9 cellular contexts compared by ENCODE assay signal in the genomic region with DNA sequence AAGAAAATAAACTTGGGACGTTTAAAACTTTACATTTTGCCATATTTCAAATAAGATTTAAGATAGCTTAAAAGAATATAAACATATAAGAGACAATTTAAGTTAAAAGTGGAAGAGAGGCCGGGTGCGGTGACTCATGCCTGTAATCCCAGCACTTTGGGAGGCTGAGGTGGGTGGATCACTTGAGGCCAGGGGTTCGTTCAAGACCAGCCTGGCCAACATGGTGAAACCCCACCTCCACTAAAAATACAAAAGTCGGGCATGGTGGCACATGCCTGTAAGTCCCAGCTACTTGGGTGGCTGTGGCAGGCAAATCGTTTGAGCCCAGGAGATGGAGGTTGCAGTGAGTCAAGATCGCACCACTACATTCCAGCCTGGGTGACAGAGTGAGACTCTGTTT. TPM values are rescaled to one million over a fixed set of nuclear protein-coding genes. Genes with fewer than 3 reads are reported as not detected.
"Had no signal": no experiment of that assay in that cellular context is flagged by ENCODE, and none has a peak within 500 bp of the region (broad histone marks: within the 10 kb centered on the region; RNA-seq: fewer than 3 reads in every experiment).

No MANE protein-coding gene starts in this region.

RNA-seq across cellular contexts. Expression of gene IL12B, which starts 29.6 kb away (rescaled TPM):
- total RNA-seq: K562; LHCN-M2; PC-9; Peyer's patch; Right ventricle myocardium inferior; RPMI7951; SJCRH30; T-helper 1 cell treated with Interleukin-12 subunit alpha and Interleukin-12 subunit beta and Interleukin-4 antibody, amounts not matched to agents 30 ng/mL and 1 ng/mL, for 36 hours had no signal
- polyA plus RNA-seq: IgD-negative memory B cell, K562 had no signal
